Comparison of ENCODE assay signal across 8 cellular contexts in the genomic region with DNA sequence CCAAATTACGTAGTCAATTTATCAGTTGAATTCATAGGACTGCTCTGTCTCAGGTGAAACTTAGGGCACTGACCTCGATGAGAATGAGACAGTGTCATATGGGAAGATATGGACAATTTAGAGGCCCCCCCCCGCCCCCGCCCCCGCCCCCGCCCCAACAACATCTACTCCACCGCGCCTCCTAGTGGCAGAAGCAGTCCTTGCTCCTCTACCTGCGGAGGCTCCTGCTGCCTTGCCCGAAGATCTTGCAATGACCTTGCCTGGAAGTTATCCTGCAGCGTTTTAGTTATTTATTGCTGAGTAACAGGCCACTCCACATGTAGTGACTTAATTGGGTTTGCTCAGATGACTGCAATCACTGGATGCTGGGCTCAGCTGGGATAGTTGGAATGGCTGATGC. TPM values are rescaled to one million over a fixed set of nuclear protein-coding genes. Genes with fewer than 3 reads are reported as not detected.
DNase-seq lines count a peak whose midpoint lies in the region; ATAC-seq and TF ChIP-seq lines count a peak whose summit lies in the region.

No MANE protein-coding gene starts in this region.

- intact Hi-C loops in esophagus muscularis mucosa (cut with DNase I) = loop anchor here (2.0 kb wide), 1 partner anchor 30 kb away; no protein-coding TSS in a partner anchor
- intact Hi-C loops in spleen (cut with DNase I; ENCODE audit: low total_unique reads) = no loop called here

- TF ChIP-seq POLR2A in esophagus muscularis mucosa (IDR thresholded peaks at IDR 0.05; ENCODE audit: low read depth) (no peak), spleen (IDR thresholded peaks at IDR 0.05) (no peak)

- no peaks in the 10 kb centered on the region for H3K27me3 ChIP-seq in esophagus muscularis mucosa
- H3K27me3 ChIP-seq in spleen (replicated peaks in 1 of 7) = peaks cover 0 to 6% (median 0%) of the 10 kb centered on the region in 7 donors

- no peaks in the 10 kb centered on the region for H3K9me3 Mint-ChIP-seq in activated CD4-positive, alpha-beta memory T cell treated with anti-CD3 and anti-CD28 coated beads, Interleukin-2, amount 10 ng/mL, durations not matched to agents 7 days and 5 days
- no peaks in the 10 kb centered on the region for H3K9me3 Mint-ChIP-seq in activated T-helper 17 cell treated with anti-CD3 and anti-CD28 coated beads, Interleukin-2, amount 50 U/mL, for 72 hours

- no peak overlapping the region for H3K4me3 Mint-ChIP-seq in activated CD4-positive, alpha-beta memory T cell treated with anti-CD3 and anti-CD28 coated beads, Interleukin-2, amount 10 ng/mL, durations not matched to agents 7 days and 5 days
- no peak overlapping the region for H3K4me3 Mint-ChIP-seq in activated T-helper 17 cell treated with anti-CD3 and anti-CD28 coated beads, Interleukin-2, amount 50 U/mL, for 72 hours

- H3K27ac Mint-ChIP-seq in activated CD4-positive, alpha-beta memory T cell treated with anti-CD3 and anti-CD28 coated beads, Interleukin-2, amount 10 ng/mL, durations not matched to agents 7 days and 5 days = no peak overlapping the region
- no peak overlapping the region for H3K27ac Mint-ChIP-seq in activated T-helper 17 cell treated with anti-CD3 and anti-CD28 coated beads, Interleukin-2, amount 50 U/mL, for 72 hours

- peak overlapping the region in 2 of 4 donors; percentile 28 to 29 for H3K27ac ChIP-seq in esophagus muscularis mucosa (replicated peaks in 1 of 4)
- peak overlapping the region in 5 of 8 donors; percentile 34 to 59 (median 51) for H3K27ac ChIP-seq in spleen

- H3K27me3 Mint-ChIP-seq in activated CD4-positive, alpha-beta memory T cell treated with anti-CD3 and anti-CD28 coated beads, Interleukin-2, amount 10 ng/mL, durations not matched to agents 7 days and 5 days = no peaks in the 10 kb centered on the region
- H3K27me3 Mint-ChIP-seq in activated T-helper 17 cell treated with anti-CD3 and anti-CD28 coated beads, Interleukin-2, amount 50 U/mL, for 72 hours = no peaks in the 10 kb centered on the region

- ATAC-seq in GM18520 (IDR thresholded peaks at IDR 0.05; ENCODE audit: unreplicated experiment) = no peak
- ATAC-seq in activated T-helper 17 cell treated with anti-CD3 and anti-CD28 coated beads, Interleukin-2, amount 50 U/mL, for 72 hours (replicated peaks) = no peak

- 18% methylated on average over 5 of the region's 11 CpGs for WGBS in esophagus muscularis mucosa
- WGBS in spleen, 5 donors = 29 to 41% (median 30%) methylated on average over 3 to 11 of the region's 11 CpGs

- POLR2A ChIA-PET in activated CD4-positive, alpha-beta memory T cell treated with anti-CD3 and anti-CD28 coated beads, Interleukin-2, amount 10 ng/mL, durations not matched to agents 7 days and 5 days (lab: Charles Lee) = no interaction called here

- peaks cover 21% of the 10 kb centered on the region for H3K4me1 Mint-ChIP-seq in activated CD4-positive, alpha-beta memory T cell treated with anti-CD3 and anti-CD28 coated beads, Interleukin-2, amount 10 ng/mL, durations not matched to agents 7 days and 5 days
- no peaks in the 10 kb centered on the region for H3K4me1 Mint-ChIP-seq in activated T-helper 17 cell treated with anti-CD3 and anti-CD28 coated beads, Interleukin-2, amount 50 U/mL, for 72 hours

- H3K4me1 ChIP-seq in esophagus muscularis mucosa (peaks cover 17 to 41% (median 31%) of the 10 kb centered on the region in 4 donors), spleen (peaks cover 5 to 46% (median 27%) of the 10 kb centered on the region in 6 donors)

- peak; percentile 74 for DNase-seq in AG20443 (ENCODE audit: low spot score)
- peak; percentile 55 for DNase-seq in HT-29 (ENCODE audit: low spot score)
- peak; percentile 57 for DNase-seq in activated CD4-positive, alpha-beta memory T cell treated with anti-CD3 and anti-CD28 coated beads, Interleukin-2, amount 10 ng/mL, durations not matched to agents 7 days and 5 days
- no peak for DNase-seq in esophagus muscularis mucosa (ENCODE audit: extremely low spot score)
- DNase-seq in spleen = no peak
- no peak for DNase-seq in kidney glomerular epithelial cell (lab: John Stamatoyannopoulos, UW)

- TF ChIP-seq EP300 in esophagus muscularis mucosa (IDR thresholded peaks at IDR 0.05) = no peak

- H3K9me3 ChIP-seq in esophagus muscularis mucosa = no peaks in the 10 kb centered on the region
- H3K9me3 ChIP-seq in spleen = no peaks in the 10 kb centered on the region

- CTCF ChIA-PET in activated CD4-positive, alpha-beta memory T cell treated with anti-CD3 and anti-CD28 coated beads, Interleukin-2, amount 10 ng/mL, durations not matched to agents 7 days and 5 days (lab: Charles Lee) = interaction anchor here (0.6 to 1.8 kb wide), 9 partner anchors 10 to 188 kb away, joined by 3 to 5 read pairs (median 3); no protein-coding TSS in a partner anchor

- H3K4me3 ChIP-seq in esophagus muscularis mucosa = no peak overlapping the region
- no peak overlapping the region for H3K4me3 ChIP-seq in spleen

- TF ChIP-seq CTCF in esophagus muscularis mucosa (IDR thresholded peaks at IDR 0.05) (peak; percentile 38 to 77 (median 74)), spleen (IDR thresholded peaks at IDR 0.05 in 8 of 11, conservative IDR thresholded peaks at IDR 0.05 in 3 of 11) (peak in 8 of 11 experiments; percentile 17 to 70 (median 62))

- H3K36me3 ChIP-seq in esophagus muscularis mucosa (peaks cover 4 to 23% (median 20%) of the 10 kb centered on the region in 4 donors), spleen (peaks cover 0 to 20% (median 15%) of the 10 kb centered on the region in 6 donors)

- H3K36me3 Mint-ChIP-seq in activated CD4-positive, alpha-beta memory T cell treated with anti-CD3 and anti-CD28 coated beads, Interleukin-2, amount 10 ng/mL, durations not matched to agents 7 days and 5 days (ENCODE audit: low read depth) = peaks cover 3% of the 10 kb centered on the region
- H3K36me3 Mint-ChIP-seq in activated T-helper 17 cell treated with anti-CD3 and anti-CD28 coated beads, Interleukin-2, amount 50 U/mL, for 72 hours (ENCODE audit: low read depth) = peaks cover 7% of the 10 kb centered on the region

RNA-seq across cellular contexts. Expression of gene SERPINH1, which starts 15.1 kb away (rescaled TPM):
- 138 and 141 TPM in 2 replicates for total RNA-seq in HT-29 (2014; rRNA removed; shearing (Covaris generic))
- 10 to 100 TPM; 12.2 to 13.3 TPM for total RNA-seq in activated CD4-positive, alpha-beta memory T cell treated with anti-CD3 and anti-CD28 coated beads, Interleukin-2, amount 10 ng/mL, durations not matched to agents 7 days and 5 days
- total RNA-seq in esophagus muscularis mucosa = 100 to 1,000 TPM; 162 to 270 (median 219) TPM
- 100 to 1,000 TPM in 2 of 7 donors, 10 to 100 TPM in 5; 54.9 to 145 (median 87.5) TPM for total RNA-seq in spleen
- polyA plus RNA-seq in spleen = 10 to 100 TPM; 19.0 to 39.1 (median 33.0) TPM
- 10 to 100 TPM in 1 of 2 donors, 1 to 10 TPM in 1; 8.8 to 10.2 TPM for total RNA-seq in activated T-helper 17 cell treated with anti-CD3 and anti-CD28 coated beads, Interleukin-2, amount 50 U/mL, for 72 hours

RNA-seq across cellular contexts. Expression of gene GDPD5, which starts 51.5 kb away (rescaled TPM):
- 2.8 and 4.0 TPM in 2 replicates for total RNA-seq in HT-29 (2014; rRNA removed; shearing (Covaris generic))
- 100 to 1,000 TPM; 107 to 109 TPM for total RNA-seq in activated CD4-positive, alpha-beta memory T cell treated with anti-CD3 and anti-CD28 coated beads, Interleukin-2, amount 10 ng/mL, durations not matched to agents 7 days and 5 days
- total RNA-seq in esophagus muscularis mucosa (1 to 10 TPM; 5.1 to 9.3 (median 8.4) TPM), spleen (100 to 1,000 TPM in 6 of 7 donors, 10 to 100 TPM in 1; 97.0 to 273 (median 144) TPM)
- polyA plus RNA-seq in spleen = 100 to 1,000 TPM in 2 of 3 donors, 10 to 100 TPM in 1; 44.6 to 248 (median 147) TPM
- total RNA-seq in activated T-helper 17 cell treated with anti-CD3 and anti-CD28 coated beads, Interleukin-2, amount 50 U/mL, for 72 hours = 10 to 100 TPM; 26.8 to 54.2 TPM

Comparison
In these comparisons a context has a peak if more than half of its experiments do, and no peak if none do; other contexts are left out.
1. DNase-seq: peak in AG20443 (single experiment), HT-29 (single experiment) and activated CD4-positive, alpha-beta memory T cell treated with anti-CD3 and anti-CD28 coated beads, Interleukin-2, amount 10 ng/mL, durations not matched to agents 7 days and 5 days (single experiment); none in esophagus muscularis mucosa (single experiment), spleen (single experiment) and kidney glomerular epithelial cell (single experiment).